In genomic region chr15:30661154-30661553, GRCh38 we compare ENCODE assay signal across 8 cellular contexts. TPM values are rescaled to one million over a fixed set of nuclear protein-coding genes. Genes with fewer than 3 reads are reported as not detected.
A peak's percentile ranks its signal among the peaks of the same experiment; 100 is the strongest.
DNase-seq lines count a peak whose midpoint lies in the region; ATAC-seq, FAIRE-seq and TF ChIP-seq lines count a peak whose summit lies in the region.
"Not testable (repeated sequence)": the region's sequence is repeated elsewhere in the genome, so short reads cannot be mapped to it uniquely, and the experiment has no call there.

No MANE protein-coding gene starts in this region.

- TF ChIP-seq CTCF in CD4-positive, alpha-beta T cell (IDR thresholded peaks at IDR 0.05) = peak; percentile 61
- TF ChIP-seq CTCF in WI38 (IDR thresholded peaks at IDR 0.05; ENCODE audit: low read depth, low read length) (peak; percentile 8; the same call in 1 of the 2 replicates), cardiac muscle cell (IDR thresholded peaks at IDR 0.05; ENCODE audit: low read depth, low read length) (peak; percentile 47), tibial nerve (IDR thresholded peaks at IDR 0.05) (peak; percentile 37 to 56 (median 43))

- not testable (repeated sequence) for H3K4me1 ChIP-seq in cardiac muscle cell (ENCODE audit: low read depth); naive thymus-derived CD4-positive, alpha-beta T cell (ENCODE audit: control insufficient read depth in 2 of 2, insufficient read depth in 2 of 2, low read length in 2 of 2); tibial nerve

- not testable (repeated sequence) for TF ChIP-seq POLR2A in H54 (IDR thresholded peaks at IDR 0.05; ENCODE audit: low read depth, low read length); tibial nerve (IDR thresholded peaks at IDR 0.05)

- not testable (repeated sequence) for H3K9me3 Mint-ChIP-seq in CD4-positive, alpha-beta T cell; naive thymus-derived CD4-positive, alpha-beta T cell

- not testable (repeated sequence) for H3K36me3 ChIP-seq in cardiac muscle cell; naive thymus-derived CD4-positive, alpha-beta T cell (ENCODE audit: control insufficient read depth in 2 of 3, insufficient read depth in 3 of 3, low read length in 3 of 3); tibial nerve

- not testable (repeated sequence) for H3K27me3 Mint-ChIP-seq in CD4-positive, alpha-beta T cell; naive thymus-derived CD4-positive, alpha-beta T cell

- CTCF ChIA-PET in CD4-positive, alpha-beta T cell (lab: Charles Lee) = not testable (repeated sequence)
- CTCF ChIA-PET in naive thymus-derived CD4-positive, alpha-beta T cell (lab: Charles Lee) = interaction anchor here (0.6 to 1.3 kb wide), 3 partner anchors 468 to 829 kb away, joined by 3 to 4 read pairs (median 3); no protein-coding TSS in a partner anchor

- POLR2A ChIA-PET in CD4-positive, alpha-beta T cell (lab: Charles Lee); naive thymus-derived CD4-positive, alpha-beta T cell (lab: Charles Lee): not testable (repeated sequence)

- not testable (repeated sequence) for H3K9me3 ChIP-seq in CD4-positive, alpha-beta T cell (ENCODE audit: control insufficient read depth, low read length); cardiac muscle cell (ENCODE audit: low read depth); naive thymus-derived CD4-positive, alpha-beta T cell (ENCODE audit: control insufficient read depth in 2 of 3, low read length in 3 of 3); tibial nerve

- ATAC-seq in CD4-positive, alpha-beta T cell (ENCODE audit: poor library complexity); naive thymus-derived CD4-positive, alpha-beta T cell: not testable (repeated sequence)

- peak; percentile 30 for FAIRE-seq in H54 (lab: Jason Lieb, UNC)

- not testable (repeated sequence) for H3K27ac ChIP-seq in CD4-positive, alpha-beta T cell (ENCODE audit: low read depth, low read length); cardiac muscle cell; naive thymus-derived CD4-positive, alpha-beta T cell (ENCODE audit: low read depth, low read length); tibial nerve

- H3K4me3 Mint-ChIP-seq in CD4-positive, alpha-beta T cell; naive thymus-derived CD4-positive, alpha-beta T cell: not testable (repeated sequence)

- not testable (repeated sequence) for H3K4me1 Mint-ChIP-seq in CD4-positive, alpha-beta T cell (ENCODE audit: low read depth); naive thymus-derived CD4-positive, alpha-beta T cell

- 55 to 87% methylated on average over 1 of the region's 1 CpG for WGBS in tibial nerve, 2 donors

- intact Hi-C loops in CD4-positive, alpha-beta T cell (cut with DNase I, micrococcal nuclease) = loop anchor here (1.0 to 10.0 kb wide), 5 partner anchors 264 to 831 kb away; no protein-coding TSS in a partner anchor
- intact Hi-C loops in naive thymus-derived CD4-positive, alpha-beta T cell (cut with micrococcal nuclease) = loop anchor here (1.0 to 5.0 kb wide), 5 partner anchors 91 to 1316 kb away; no protein-coding TSS in a partner anchor

- not testable (repeated sequence) for H3K4me3 ChIP-seq in WI38 (ENCODE audit: low read depth, low read length); cardiac muscle cell; naive thymus-derived CD4-positive, alpha-beta T cell (ENCODE audit: low read length); tibial nerve

- not testable (repeated sequence) for H3K27ac Mint-ChIP-seq in CD4-positive, alpha-beta T cell; naive thymus-derived CD4-positive, alpha-beta T cell

- not testable (repeated sequence) for H3K36me3 Mint-ChIP-seq in CD4-positive, alpha-beta T cell (ENCODE audit: low read depth); naive thymus-derived CD4-positive, alpha-beta T cell

- H3K27me3 ChIP-seq in CD4-positive, alpha-beta T cell (ENCODE audit: control insufficient read depth, insufficient read depth, low read length); cardiac muscle cell; naive thymus-derived CD4-positive, alpha-beta T cell (ENCODE audit: control insufficient read depth in 2 of 2, insufficient read depth in 2 of 2, low read length in 2 of 2); tibial nerve: not testable (repeated sequence)

- not testable (repeated sequence) for DNase-seq in CD4-positive, alpha-beta T cell; H54 (ENCODE audit: insufficient read length, low spot score); tibial nerve (ENCODE audit: low spot score in 2 of 2)
- peak; percentile 13 for DNase-seq in NCI-H460 (ENCODE audit: extremely low read depth, low read depth)
- DNase-seq in dedifferentiated amniotic fluid mesenchymal stem cell (ENCODE audit: extremely low spot score) = peak; percentile 23
- DNase-seq in cardiac muscle cell (ENCODE audit: low read depth in 1 of 2, low spot score in 1 of 2) = peak; percentile 10 to 46
- DNase-seq in naive thymus-derived CD4-positive, alpha-beta T cell = peak in 6 of 9 donors; percentile 1 to 41 (median 27)

- not testable (repeated sequence) for TF ChIP-seq EP300 in tibial nerve (IDR thresholded peaks at IDR 0.05)

RNA-seq across cellular contexts. Expression of gene GOLGA8H, which starts 57.3 kb away (rescaled TPM):
- not detected for total RNA-seq in CD4-positive, alpha-beta T cell
- 1.1 and 2.3 TPM in 2 replicates for total RNA-seq in NCI-H460 (2014; rRNA removed; shearing (Covaris generic))
- 5.0 and 7.1 TPM in 2 replicates for polyA plus RNA-seq in NCI-H460 (2014; cell fraction: nucleus; rRNA removed)
- total RNA-seq in cardiac muscle cell (1.5 and 4.8 TPM in 2 replicates), tibial nerve (1 to 10 TPM; 1.1 to 4.2 (median 1.5) TPM)
- polyA plus RNA-seq in cardiac muscle cell = 0.13 and 0.36 TPM in 2 replicates
- under 1 TPM in 3 of 5 experiments, not detected in 2; 0.19 to 0.49 (median 0.19) TPM for total RNA-seq in naive thymus-derived CD4-positive, alpha-beta T cell
- polyA plus RNA-seq in naive thymus-derived CD4-positive, alpha-beta T cell = not detected

Comparison
In these comparisons a context has a peak if more than half of its experiments do, and no peak if none do; other contexts are left out.
1. CTCF ChIP-seq: peak in every context shown above with its lines; median percentile 61 in CD4-positive, alpha-beta T cell; 47 in cardiac muscle cell; 43 in tibial nerve; 8 in WI38.